1 cellular context compared by ENCODE assay signal in genomic region chr11:1224109-1224485, GRCh38.
TF ChIP-seq lines count a peak whose summit lies in the region.

No MANE protein-coding gene starts in this region.

TF ChIP-seq in HepG2, 621 proteins besides CTCF, POLR2A, EP300 and RAD21 (continued from another document):
- TF ChIP-seq ZBED4 (CRISPR knock-in tag; IDR thresholded peaks at IDR 0.05; ENCODE audit: borderline replicate concordance), result no peak
- TF ChIP-seq SMARCE1 (IDR thresholded peaks at IDR 0.05; ENCODE audit: borderline replicate concordance), result no peak
- TF ChIP-seq ZNF274 (CRISPR knock-in tag; IDR thresholded peaks at IDR 0.05), result no peak
- no peak for TF ChIP-seq SMAD9 (CRISPR knock-in tag; IDR thresholded peaks at IDR 0.05)
- no peak for TF ChIP-seq GPN1 (CRISPR knock-in tag; IDR thresholded peaks at IDR 0.05; ENCODE audit: borderline replicate concordance)
- no peak for TF ChIP-seq NFAT5 (CRISPR knock-in tag; IDR thresholded peaks at IDR 0.05)
- TF ChIP-seq ZNF549 (CRISPR knock-in tag; IDR thresholded peaks at IDR 0.05), result no peak
- TF ChIP-seq ARNT2 (CRISPR knock-in tag; IDR thresholded peaks at IDR 0.05; ENCODE audit: low read depth), result no peak
- no peak for TF ChIP-seq FOXP1 (IDR thresholded peaks at IDR 0.05)
- TF ChIP-seq FOXP1 (CRISPR knock-in tag; IDR thresholded peaks at IDR 0.05), result no peak
- no peak for TF ChIP-seq THAP8 (CRISPR knock-in tag; IDR thresholded peaks at IDR 0.05; ENCODE audit: borderline replicate concordance)
- TF ChIP-seq PAXIP1 (CRISPR knock-in tag; conservative IDR thresholded peaks at IDR 0.05), result no peak
- TF ChIP-seq CHCHD3 (CRISPR knock-in tag; IDR thresholded peaks at IDR 0.05), result no peak
- TF ChIP-seq GTF3A (CRISPR knock-in tag; conservative IDR thresholded peaks at IDR 0.05), result no peak
